ENCODE assay signal across 1 cellular context in the genomic region with DNA sequence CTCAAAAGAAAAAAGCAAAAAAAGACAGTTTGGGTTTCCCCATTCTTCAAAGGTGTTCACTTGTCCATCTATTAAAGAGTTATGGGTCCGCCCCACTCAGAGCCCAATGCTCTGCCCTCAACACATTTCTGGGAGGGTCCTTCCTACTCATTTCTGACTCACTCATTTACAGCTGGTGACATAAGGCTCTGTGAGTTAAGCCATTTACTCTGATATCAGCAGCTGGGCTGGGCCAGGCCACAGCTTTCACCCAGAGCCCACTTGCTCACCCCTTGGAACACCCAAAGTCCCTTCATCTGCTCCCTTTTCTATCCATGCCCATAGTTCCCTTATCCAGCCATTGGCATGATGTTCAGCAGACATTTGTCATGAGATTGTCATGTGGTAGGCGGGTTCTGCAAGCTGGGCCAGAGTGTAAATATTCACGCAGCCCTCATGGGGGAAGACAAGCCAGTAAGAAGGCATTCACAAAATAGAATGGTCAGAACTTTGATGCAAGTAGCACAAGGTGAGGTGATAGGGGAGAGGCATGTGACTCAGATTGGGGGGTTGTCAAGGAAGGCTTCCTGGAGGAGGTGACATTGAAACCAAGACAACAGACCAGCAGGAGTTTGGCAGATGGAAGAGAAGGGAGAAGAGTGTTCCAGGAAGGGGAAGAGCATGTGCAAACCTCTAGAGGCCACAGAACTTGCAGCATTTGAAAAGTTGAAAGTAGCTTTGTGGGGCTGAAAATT.
TF ChIP-seq lines count a peak whose summit lies in the region.

No MANE protein-coding gene starts in this region.

TF ChIP-seq in K562, 482 proteins besides CTCF, POLR2A, EP300 and RAD21 (continued from another document):
- no peak for TF ChIP-seq ETV6 (IDR thresholded peaks at IDR 0.05; ENCODE audit: borderline replicate concordance in 1 of 2, low read depth in 2 of 2, low read length in 1 of 2)
- TF ChIP-seq ETV6 (CRISPR knock-in tag; IDR thresholded peaks at IDR 0.05; ENCODE audit: borderline replicate concordance), result no peak
- TF ChIP-seq ZNF707 (CRISPR knock-in tag; conservative IDR thresholded peaks at IDR 0.05), result no peak
- TF ChIP-seq DPF2 (IDR thresholded peaks at IDR 0.05), result no peak
- TF ChIP-seq WHSC1 (IDR thresholded peaks at IDR 0.05; ENCODE audit: low read length), result no peak
TF ChIP-seq in K562: peak in this region for 13.
